9 cellular contexts compared by ENCODE assay signal in genomic region chr9:72527801-72528195, GRCh38. TPM values are rescaled to one million over a fixed set of nuclear protein-coding genes. Genes with fewer than 3 reads are reported as not detected.
DNase-seq lines count a peak whose midpoint lies in the region; ATAC-seq and TF ChIP-seq lines count a peak whose summit lies in the region.
"Had no signal": no experiment of that assay in that cellular context is flagged by ENCODE, and none has a peak within 500 bp of the region (broad histone marks: within the 10 kb centered on the region; RNA-seq: fewer than 3 reads in every experiment).

No MANE protein-coding gene starts in this region.

- H3F3A ChIP-seq in GM23248 (ENCODE audit: insufficient read depth): peaks cover 21% of the 10 kb centered on the region

- WGBS in GM23248 (ENCODE audit: low coverage in 1 of 2, low lambda C conversion rate in 2 of 2, missing lambda C conversion rate in 2 of 2), 2 experiments: 31 to 40% methylated on average over 5 of the region's 5 CpGs
- 47% methylated on average over 5 of the region's 5 CpGs for WGBS in esophagus muscularis mucosa

- peak overlapping the region; percentile 92 for H3K9ac ChIP-seq in GM23248

- no peaks in the 10 kb centered on the region for H4K20me1 ChIP-seq in GM23248 (ENCODE audit: insufficient read depth)

- H3K27ac ChIP-seq in GM23248 (peak overlapping the region; percentile 92), SJSA1 (peak overlapping the region; percentile 80), esophagus muscularis mucosa (replicated peaks in 1 of 4) (peak overlapping the region; percentile 54 to 68 (median 58))
- H3K27ac ChIP-seq: neutrophil had no signal

- H3K36me3 ChIP-seq in GM23248 (ENCODE audit: low read depth) (no peaks in the 10 kb centered on the region), SJSA1 (no peaks in the 10 kb centered on the region), esophagus muscularis mucosa (no peaks in the 10 kb centered on the region), BE2C (no peaks in the 10 kb centered on the region)
- H3K36me3 ChIP-seq: neutrophil had no signal

- intact Hi-C loops in esophagus muscularis mucosa (cut with DNase I): no loop called here

- H3K4me2 ChIP-seq in GM23248 (ENCODE audit: unreplicated experiment): peak overlapping the region; percentile 95

- no peaks in the 10 kb centered on the region for H3K79me2 ChIP-seq in GM23248 (ENCODE audit: insufficient read depth)

- TF ChIP-seq CTCF in esophagus muscularis mucosa (IDR thresholded peaks at IDR 0.05): no peak
- TF ChIP-seq CTCF in BE2C (IDR thresholded peaks at IDR 0.05; ENCODE audit: low read depth, low read length): no peak

- DNase-seq in GM23248 (no peak), SJSA1 (ENCODE audit: low read depth in 1 of 2, low spot score in 2 of 2) (no peak), esophagus muscularis mucosa (ENCODE audit: extremely low spot score) (no peak), skeletal muscle cell (ENCODE audit: low read depth) (no peak), putamen (ENCODE audit: low spot score) (no peak), BE2C (no peak), DMS79 (lab: John Stamatoyannopoulos, UW) (no peak)

- ATAC-seq in HG02588 (IDR thresholded peaks at IDR 0.05; ENCODE audit: unreplicated experiment): no peak

- no peaks in the 10 kb centered on the region for H3K9me3 ChIP-seq in GM23248 (ENCODE audit: low read depth)
- H3K9me3 ChIP-seq in SJSA1 (replicated peaks): no peaks in the 10 kb centered on the region
- peaks cover 0 to 10% (median 6%) of the 10 kb centered on the region in 4 donors for H3K9me3 ChIP-seq in esophagus muscularis mucosa
- H3K9me3 ChIP-seq in BE2C: no peaks in the 10 kb centered on the region
- H3K9me3 ChIP-seq: neutrophil had no signal

- TF ChIP-seq POLR2A in esophagus muscularis mucosa (IDR thresholded peaks at IDR 0.05; ENCODE audit: low read depth): no peak

- in situ Hi-C loops in GM23248 (cut with MboI): no loop called here

- H3K4me3 ChIP-seq in GM23248 (peak overlapping the region; percentile 63), SJSA1 (peak overlapping the region; percentile 9; the same call in 1 of the 2 replicates), esophagus muscularis mucosa (peak overlapping the region; percentile 9 to 41 (median 28)), skeletal muscle cell (ENCODE audit: low read depth, low read length) (peak overlapping the region; percentile 14), BE2C (ENCODE audit: low read depth, low read length) (no peak overlapping the region)

- H2AFZ ChIP-seq in GM23248: peak overlapping the region; percentile 86

- TF ChIP-seq EP300 in esophagus muscularis mucosa (IDR thresholded peaks at IDR 0.05): no peak

- peaks cover 33% of the 10 kb centered on the region for H3K4me1 ChIP-seq in GM23248 (ENCODE audit: insufficient read depth)
- H3K4me1 ChIP-seq in SJSA1 (replicated peaks): peaks cover 31% of the 10 kb centered on the region
- peaks cover 21 to 32% (median 24%) of the 10 kb centered on the region in 4 donors for H3K4me1 ChIP-seq in esophagus muscularis mucosa
- no peaks in the 10 kb centered on the region for H3K4me1 ChIP-seq in BE2C

- no peaks in the 10 kb centered on the region for H3K9me2 ChIP-seq in GM23248 (ENCODE audit: insufficient read depth)

- H3K27me3 ChIP-seq in GM23248 (replicated peaks; ENCODE audit: insufficient read depth): no peaks in the 10 kb centered on the region
- no peaks in the 10 kb centered on the region for H3K27me3 ChIP-seq in SJSA1 (replicated peaks)
- H3K27me3 ChIP-seq in esophagus muscularis mucosa: no peaks in the 10 kb centered on the region
- no peaks in the 10 kb centered on the region for H3K27me3 ChIP-seq in BE2C

RNA-seq across cellular contexts. Expression of gene TMC1, which starts 6.4 kb away (rescaled TPM):
- total RNA-seq in GM23248 (2014; rRNA removed; shearing (Covaris generic)): 2.4 TPM in 1 of 2 replicates, not detected in the other
- polyA plus RNA-seq in GM23248 (2016; fragmentation: Nextera tagmentation; extraction: Ambion mirVana): 0.32 and 0.45 TPM in 2 replicates
- total RNA-seq in SJSA1 (2014; rRNA removed; shearing (Covaris generic)): 0.06 and 0.84 TPM in 2 replicates
- not detected for total RNA-seq in esophagus muscularis mucosa
- polyA plus RNA-seq in BE2C (2012; ENCODE audit: insufficient read depth, insufficient read length, low read depth): not detected
